In genomic region chr14:92106095-92106937, GRCh38 we compare ENCODE assay signal across 1 cellular context.
A peak's percentile ranks its signal among the peaks of the same experiment; 100 is the strongest.
TF ChIP-seq lines count a peak whose summit lies in the region.

Gene ATXN3 (minus strand): TSS chr14:92106582. CDS start chr14:92106552, 30 bp downstream.

TF ChIP-seq in SK-N-SH, 30 proteins besides CTCF, POLR2A, EP300 and RAD21 (continued from another document):
- TF ChIP-seq USF1 (IDR thresholded peaks at IDR 0.05; ENCODE audit: borderline replicate concordance, low read depth) (peak; percentile 96), MAX (IDR thresholded peaks at IDR 0.05; ENCODE audit: low read depth) (peak; percentile 83), JUND (IDR thresholded peaks at IDR 0.05) (no peak), FOXJ3 (CRISPR knock-in tag; IDR thresholded peaks at IDR 0.05) (no peak), YY1 (IDR thresholded peaks at IDR 0.05; ENCODE audit: low read depth) (peak; percentile 73), RCOR1 (IDR thresholded peaks at IDR 0.05; ENCODE audit: low read length) (peak; percentile 43; the same call in 1 of the 2 replicates), ZBTB33 (IDR thresholded peaks at IDR 0.05; ENCODE audit: borderline replicate concordance, low read depth) (no peak), SIN3A (IDR thresholded peaks at IDR 0.05; ENCODE audit: borderline replicate concordance, low read depth, low read length) (no peak; the same call in 1 of the 2 replicates), CHD2 (IDR thresholded peaks at IDR 0.05; ENCODE audit: low read length, partially characterized antibody) (no peak), MEF2A (IDR thresholded peaks at IDR 0.05; ENCODE audit: borderline replicate concordance, low read depth) (no peak), GATA2 (CRISPR knock-in tag; IDR thresholded peaks at IDR 0.05) (no peak), IRF3 (IDR thresholded peaks at IDR 0.05; ENCODE audit: low read depth, low read length) (no peak; the same call in 1 of the 2 replicates), FOXM1 (IDR thresholded peaks at IDR 0.05; ENCODE audit: low read depth) (no peak), RFX5 (IDR thresholded peaks at IDR 0.05; ENCODE audit: low read length) (peak; percentile 68)
TF ChIP-seq in SK-N-SH: peak in this region for 10.
